1 cellular context compared by ENCODE assay signal in genomic region chr4:22897520-22898108, GRCh38.
TF ChIP-seq lines count a peak whose summit lies in the region.

No MANE protein-coding gene starts in this region.

TF ChIP-seq in GM23338, 12 proteins besides CTCF, POLR2A, EP300 and RAD21 (continued from another document):
- TF ChIP-seq ZNF462 (CRISPR knock-in tag; IDR thresholded peaks at IDR 0.05), result no peak
TF ChIP-seq in GM23338: peak in this region for 0.
